Comparison of ENCODE assay signal across 9 cellular contexts in genomic region chr22:18110194-18110943, GRCh38. TPM values are rescaled to one million over a fixed set of nuclear protein-coding genes. Genes with fewer than 3 reads are reported as not detected.
DNase-seq lines count a peak whose midpoint lies in the region; FAIRE-seq and TF ChIP-seq lines count a peak whose summit lies in the region.
"Had no signal": no experiment of that assay in that cellular context is flagged by ENCODE, and none has a peak within 500 bp of the region (broad histone marks: within the 10 kb centered on the region; RNA-seq: fewer than 3 reads in every experiment).

Gene TUBA8 (plus strand): TSS chr22:18110809. CDS start chr22:18110866, 57 bp downstream.

- H3K4me1 ChIP-seq in endothelial cell of umbilical vein (ENCODE audit: control insufficient read depth, extremely low read depth, insufficient read depth, low read length) (peaks cover 19% of the 10 kb centered on the region), subcutaneous abdominal adipose tissue (ENCODE audit: control insufficient read depth in 5 of 5, insufficient read depth in 5 of 5, low read length in 5 of 5) (peaks cover 2 to 34% (median 28%) of the 10 kb centered on the region in 5 donors), MM.1S (ENCODE audit: low read length) (0 out of 2 replicates have a peak, but pooled peaks cover 5% of the 10 kb centered on the region)

- H3K4me3 Mint-ChIP-seq in mesothelial cell of epicardium = peak within 1 kb of the TSS; percentile 65

- no peaks in the 10 kb centered on the region for H4K20me1 ChIP-seq in endothelial cell of umbilical vein (replicated peaks; ENCODE audit: control insufficient read depth, extremely low read depth, insufficient read depth, low read length)
- H4K20me1 ChIP-seq in MM.1S (ENCODE audit: insufficient read depth, low read length) = no peaks in the 10 kb centered on the region

- H3K27me3 ChIP-seq in MG63 = no peaks in the 10 kb centered on the region
- H3K27me3 ChIP-seq in endothelial cell of umbilical vein (ENCODE audit: control insufficient read depth in 2 of 2, insufficient read depth in 2 of 2, low read length in 2 of 2) = no peaks in the 10 kb centered on the region
- H3K27me3 ChIP-seq in subcutaneous abdominal adipose tissue (ENCODE audit: control insufficient read depth in 5 of 5, insufficient read depth in 4 of 5, low read length in 5 of 5) = peaks cover 0 to 15% (median 9%) of the 10 kb centered on the region in 5 donors
- H3K27me3 ChIP-seq in MM.1S (replicated peaks; ENCODE audit: insufficient read depth, low read length) = no peaks in the 10 kb centered on the region

- BruUV-seq in endothelial cell of umbilical vein (replicated peaks; lab: Mats Ljungman, UMichigan) = no TSS peak

- peak within 1 kb of the TSS; percentile 70 for H3K4me2 ChIP-seq in endothelial cell of umbilical vein (ENCODE audit: insufficient read depth, low read length)
- H3K4me2 ChIP-seq in MM.1S (ENCODE audit: low read depth, low read length) = no peak within 1 kb of the TSS

- intact Hi-C loops in endothelial cell of umbilical vein (cut with micrococcal nuclease) = no loop called here

- H3K9me3 ChIP-seq in MG63 (no peaks in the 10 kb centered on the region), endothelial cell of umbilical vein (replicated peaks; ENCODE audit: control insufficient read depth, insufficient read depth, low read length) (no peaks in the 10 kb centered on the region), subcutaneous abdominal adipose tissue (ENCODE audit: control insufficient read depth in 5 of 5, low read length in 5 of 5) (peaks cover 0 to 3% (median 0%) of the 10 kb centered on the region in 5 donors), MM.1S (replicated peaks; ENCODE audit: insufficient read depth, low read length) (no peaks in the 10 kb centered on the region)

- H3F3A ChIP-seq in MM.1S (ENCODE audit: insufficient read depth, low read length) = no peaks in the 10 kb centered on the region

- TF ChIP-seq POLR2A in endothelial cell of umbilical vein (IDR thresholded peaks at IDR 0.05; ENCODE audit: low read depth, low read length) = no peak

- peak; percentile 68 for FAIRE-seq in endothelial cell of umbilical vein (lab: Jason Lieb, UNC)

- H3K79me2 ChIP-seq in endothelial cell of umbilical vein (ENCODE audit: control insufficient read depth, insufficient read depth, low read length) (no peaks in the 10 kb centered on the region), MM.1S (ENCODE audit: low read length) (no peaks in the 10 kb centered on the region)

- POLR2A ChIA-PET in endothelial cell of umbilical vein (lab: Charles Lee) = no interaction called here

- peaks cover 9% of the 10 kb centered on the region for H3K36me3 Mint-ChIP-seq in mesothelial cell of epicardium

- H3K36me3 ChIP-seq in MG63 (no peaks in the 10 kb centered on the region), endothelial cell of umbilical vein (ENCODE audit: control insufficient read depth in 2 of 2, extremely low read depth in 1 of 2, insufficient read depth in 2 of 2, low read length in 2 of 2) (no peaks in the 10 kb centered on the region), subcutaneous abdominal adipose tissue (ENCODE audit: control insufficient read depth in 5 of 5, insufficient read depth in 5 of 5, low read length in 5 of 5) (no peaks in the 10 kb centered on the region), MM.1S (replicated peaks; ENCODE audit: insufficient read depth, low read length) (no peaks in the 10 kb centered on the region)

- H3K4me3 ChIP-seq in MG63 (peak within 1 kb of the TSS; percentile 18; the same call in 1 of the 2 replicates), endothelial cell of umbilical vein (replicated peaks in 1 of 3; ENCODE audit: insufficient read depth in 1 of 3, low read depth in 1 of 3, low read length in 3 of 3) (peak within 1 kb of the TSS; percentile 39 to 67 (median 39)), subcutaneous abdominal adipose tissue (ENCODE audit: low read depth in 1 of 5, low read length in 5 of 5) (peak within 1 kb of the TSS; percentile 53 to 70 (median 63)), MM.1S (ENCODE audit: low read length) (no peak within 1 kb of the TSS)

- H3K4me1 Mint-ChIP-seq in mesothelial cell of epicardium = peaks cover 11% of the 10 kb centered on the region

- H3K27ac ChIP-seq in endothelial cell of umbilical vein (ENCODE audit: insufficient read depth, low read depth, low read length) = no peak within 1 kb of the TSS
- H3K27ac ChIP-seq in subcutaneous abdominal adipose tissue (ENCODE audit: low read depth, low read length) = no peak within 1 kb of the TSS
- H3K27ac ChIP-seq in MM.1S (ENCODE audit: low read length) = no peak within 1 kb of the TSS
- H3K27ac ChIP-seq: 22Rv1 had no signal

- no peak within 1 kb of the TSS for H3K27ac Mint-ChIP-seq in mesothelial cell of epicardium

- TF ChIP-seq CTCF in endothelial cell of umbilical vein (IDR thresholded peaks at IDR 0.05; ENCODE audit: extremely low read depth in 1 of 2, insufficient read depth in 1 of 2, low read depth in 1 of 2, low read length in 2 of 2) (no peak), mesothelial cell of epicardium (IDR thresholded peaks at IDR 0.05; ENCODE audit: unreplicated experiment) (no peak), MM.1S (IDR thresholded peaks at IDR 0.05; ENCODE audit: low read length) (no peak)

- CTCF ChIA-PET in endothelial cell of umbilical vein (lab: Charles Lee) = interaction anchor here (1.2 to 1.8 kb wide), 3 partner anchors 11 to 34 kb away, joined by 3 to 6 read pairs (median 3); no protein-coding TSS in a partner anchor

- no peaks in the 10 kb centered on the region for H3K9me1 ChIP-seq in endothelial cell of umbilical vein (replicated peaks; ENCODE audit: control insufficient read depth, extremely low read depth, insufficient read depth, low read length)

- H3K27me3 Mint-ChIP-seq in mesothelial cell of epicardium (ENCODE audit: low read depth) = peaks cover 62% of the 10 kb centered on the region

- dilution Hi-C loops in endothelial cell of umbilical vein (cut with MboI; ENCODE audit: extremely low pct_ligation_motif_present, low sequenced_read_pairs) = no loop called here

- H2AFZ ChIP-seq in endothelial cell of umbilical vein (ENCODE audit: low read depth, low read length) (peak within 1 kb of the TSS; percentile 94), MM.1S (ENCODE audit: low read length) (no peak within 1 kb of the TSS)

- no peaks in the 10 kb centered on the region for H3K9me2 ChIP-seq in MM.1S (replicated peaks; ENCODE audit: insufficient read depth, low read length)

- DNase-seq in DMS 273 (lab: John Stamatoyannopoulos, UW; ENCODE audit: unreplicated experiment) (peak; percentile 72), DMS 273 treated with DMSO at 0.1 percent for 48 hours (lab: John Stamatoyannopoulos, UW) (no peak), MG63 (peak; percentile 32), endothelial cell of umbilical vein (ENCODE audit: low read depth, low spot score) (peak; percentile 29), mesothelial cell of epicardium (ENCODE audit: low spot score in 2 of 2, unreplicated experiment in 2 of 2) (peak in 1 of 2 experiments; percentile 66), MM.1S (no peak)
- peak; percentile 38 to 50 for DNase-seq in activated CD4-positive, alpha-beta T cell treated with anti-CD3 and anti-CD28 coated beads, Interleukin-2, amount 50 U/mL, for 4 hours

- H3K9me3 Mint-ChIP-seq in mesothelial cell of epicardium = peaks cover 9% of the 10 kb centered on the region

- H3K9ac ChIP-seq in endothelial cell of umbilical vein (replicated peaks; ENCODE audit: extremely low read depth, insufficient read depth, low read length) = peak within 1 kb of the TSS; percentile 31
- peak within 1 kb of the TSS in 3 of 5 donors; percentile 48 to 69 (median 49) for H3K9ac ChIP-seq in subcutaneous abdominal adipose tissue (ENCODE audit: low read length in 5 of 5)
- no peak within 1 kb of the TSS for H3K9ac ChIP-seq in MM.1S (ENCODE audit: low read length)

TF ChIP-seq in endothelial cell of umbilical vein, 7 proteins besides CTCF, POLR2A, EP300 and RAD21:
- TF ChIP-seq EZH2 (IDR thresholded peaks at IDR 0.05; ENCODE audit: borderline replicate concordance, low read depth, low read length, severe bottlenecking) (no peak), JUN (IDR thresholded peaks at IDR 0.05; ENCODE audit: borderline replicate concordance, insufficient read depth, insufficient read length, low read depth) (no peak), GATA2 (IDR thresholded peaks at IDR 0.05; ENCODE audit: insufficient read depth, insufficient read length, low read depth, low read length) (no peak), MYC (IDR thresholded peaks at IDR 0.05; ENCODE audit: low read depth, low read length) (no peak), FOS (IDR thresholded peaks at IDR 0.05; ENCODE audit: borderline replicate concordance, insufficient read depth, low read length) (no peak), POLR2AphosphoS5 (IDR thresholded peaks at IDR 0.05; ENCODE audit: insufficient read depth, low read depth, low read length) (no peak), MAX (IDR thresholded peaks at IDR 0.05; ENCODE audit: insufficient read depth, insufficient read length) (no peak)

RNA-seq across cellular contexts. Expression of gene TUBA8, which starts in this region (rescaled TPM):
- total RNA-seq in MG63 (2014; rRNA removed; shearing (Covaris generic); ENCODE audit: low replicate concordance) = 0.46 and 3.8 TPM in 2 replicates
- total RNA-seq in endothelial cell of umbilical vein (4.0 and 6.9 TPM in 2 replicates), mesothelial cell of epicardium (2.4 to 2.9 TPM (median 2.5 TPM) in 3 replicates)
- 8.9 and 10.7 TPM in 2 replicates for polyA plus RNA-seq in endothelial cell of umbilical vein
- polyA plus RNA-seq in endothelial cell of umbilical vein (2011; cell fraction: cytosol; rRNA removed) = 4.8 and 5.3 TPM in 2 replicates
- polyA plus RNA-seq in endothelial cell of umbilical vein (2011; cell fraction: nucleus; rRNA removed) = 6.3 and 6.6 TPM in 2 replicates
- polyA plus RNA-seq in endothelial cell of umbilical vein (2012) = 5.9 and 8.2 TPM in 2 replicates
- 5.2 and 5.9 TPM in 2 replicates for polyA minus RNA-seq in endothelial cell of umbilical vein
- polyA minus RNA-seq in endothelial cell of umbilical vein (2011; cell fraction: cytosol; rRNA and poly(A)+ RNA removed) = 0.72 TPM
- 2.9 and 3.3 TPM in 2 replicates for polyA minus RNA-seq in endothelial cell of umbilical vein (2011; cell fraction: nucleus; rRNA and poly(A)+ RNA removed)

Comparison
In these comparisons a context has a peak if more than half of its experiments do, and no peak if none do; other contexts are left out.
1. DNase-seq: peak in DMS 273 (single experiment), MG63 (single experiment), activated CD4-positive, alpha-beta T cell treated with anti-CD3 and anti-CD28 coated beads, Interleukin-2, amount 50 U/mL, for 4 hours (2 of 2) and endothelial cell of umbilical vein (single experiment); none in DMS 273 treated with DMSO at 0.1 percent for 48 hours (single experiment) and MM.1S (single experiment).